1 cellular context compared by ENCODE assay signal in the genomic region with DNA sequence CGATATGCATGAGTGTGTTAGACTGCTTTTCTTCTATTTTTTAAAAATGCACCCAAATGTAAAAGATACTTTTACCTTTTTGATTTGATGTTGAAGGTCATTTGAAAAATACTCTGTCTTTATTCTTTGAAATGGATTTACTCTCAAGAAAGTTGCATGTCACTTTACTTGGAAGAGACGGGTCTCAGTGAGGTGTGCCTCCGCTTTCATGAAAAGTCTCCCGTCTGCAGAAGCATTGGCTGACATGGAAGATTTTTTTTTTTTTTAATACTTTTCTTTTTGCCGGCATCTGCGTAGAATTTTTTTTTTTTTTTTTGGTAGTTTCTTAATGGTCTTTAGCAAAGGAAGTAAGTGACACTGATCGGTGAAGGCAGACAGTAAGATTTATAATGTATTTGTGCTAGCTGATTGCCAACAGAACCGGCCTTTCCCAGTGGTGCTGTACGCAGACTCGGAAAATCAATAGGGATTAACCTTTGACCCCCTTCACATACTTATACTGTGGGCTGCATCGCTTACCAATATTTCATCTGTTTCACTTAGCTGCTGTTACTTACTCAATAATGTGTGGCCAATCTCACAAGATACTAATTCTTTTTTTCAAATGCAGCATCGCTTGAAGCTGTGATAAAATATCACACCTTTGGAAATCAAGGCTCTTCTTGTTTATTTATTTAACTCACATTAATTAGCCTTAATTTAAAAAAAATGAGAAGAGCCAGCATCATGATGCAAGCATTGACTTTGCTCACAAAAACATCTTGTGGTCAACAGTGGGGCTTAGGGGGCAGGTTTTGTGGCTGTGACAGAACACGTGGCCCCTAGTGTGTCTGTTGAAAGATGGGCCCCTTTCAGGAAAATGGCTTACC.
A peak's percentile ranks its signal among the peaks of the same experiment; 100 is the strongest.
TF ChIP-seq lines count a peak whose summit lies in the region.

No MANE protein-coding gene starts in this region.

TF ChIP-seq in liver, 16 proteins besides CTCF, POLR2A, EP300 and RAD21 (continued from another document):
- TF ChIP-seq HNF4G (IDR thresholded peaks at IDR 0.05) (peak; percentile 39), JUND (IDR thresholded peaks at IDR 0.05) (no peak), HNF4A (conservative IDR thresholded peaks at IDR 0.05) (peak; percentile 75 to 84), RXRA (IDR thresholded peaks at IDR 0.05) (peak; percentile 41 to 55)
- TF ChIP-seq, protein P1, sequence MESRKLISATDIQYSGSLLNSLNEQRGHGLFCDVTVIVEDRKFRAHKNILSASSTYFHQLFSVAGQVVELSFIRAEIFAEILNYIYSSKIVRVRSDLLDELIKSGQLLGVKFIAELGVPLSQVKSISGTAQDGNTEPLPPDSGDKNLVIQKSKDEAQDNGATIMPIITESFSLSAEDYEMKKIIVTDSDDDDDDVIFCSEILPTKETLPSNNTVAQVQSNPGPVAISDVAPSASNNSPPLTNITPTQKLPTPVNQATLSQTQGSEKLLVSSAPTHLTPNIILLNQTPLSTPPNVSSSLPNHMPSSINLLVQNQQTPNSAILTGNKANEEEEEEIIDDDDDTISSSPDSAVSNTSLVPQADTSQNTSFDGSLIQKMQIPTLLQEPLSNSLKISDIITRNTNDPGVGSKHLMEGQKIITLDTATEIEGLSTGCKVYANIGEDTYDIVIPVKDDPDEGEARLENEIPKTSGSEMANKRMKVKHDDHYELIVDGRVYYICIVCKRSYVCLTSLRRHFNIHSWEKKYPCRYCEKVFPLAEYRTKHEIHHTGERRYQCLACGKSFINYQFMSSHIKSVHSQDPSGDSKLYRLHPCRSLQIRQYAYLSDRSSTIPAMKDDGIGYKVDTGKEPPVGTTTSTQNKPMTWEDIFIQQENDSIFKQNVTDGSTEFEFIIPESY (IDR thresholded peaks at IDR 0.05): peak; percentile 39
